In the genomic region with DNA sequence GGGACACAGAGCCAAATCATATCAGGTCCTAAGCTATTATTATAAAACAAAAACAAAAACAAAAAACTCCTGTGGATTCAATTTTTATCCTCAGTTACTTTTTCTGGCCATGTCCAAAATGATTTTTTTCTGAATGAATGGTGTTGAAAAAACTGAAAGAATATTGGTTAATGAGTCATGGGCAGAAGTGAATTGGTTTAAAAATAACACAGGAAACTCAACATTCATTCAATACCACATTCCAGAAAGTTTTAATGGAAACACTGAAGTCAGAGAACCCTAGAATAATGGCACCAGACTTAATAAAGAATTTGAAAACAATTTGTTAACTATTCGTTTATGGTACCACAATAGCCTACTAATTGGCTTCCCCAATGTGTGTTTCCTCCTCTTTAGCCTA, we compare ENCODE assay signal across 25 cellular contexts.
DNase-seq lines count a peak whose midpoint lies in the region; ATAC-seq, FAIRE-seq and TF ChIP-seq lines count a peak whose summit lies in the region.
"Had no signal": no experiment of that assay in that cellular context is flagged by ENCODE, and none has a peak within 500 bp of the region (broad histone marks: within the 10 kb centered on the region; RNA-seq: fewer than 3 reads in every experiment).

No MANE protein-coding gene starts in this region.

- no peak for TF ChIP-seq CTCF in astrocyte of the cerebellum (IDR thresholded peaks at IDR 0.05; ENCODE audit: low read depth, low read length, missing control alignments)
- no peak for TF ChIP-seq CTCF in fibroblast of pulmonary artery (IDR thresholded peaks at IDR 0.05; ENCODE audit: low read length, missing control alignments)

- DNase-seq in HS-27A (ENCODE audit: low read depth): peak; percentile 34
- DNase-seq in astrocyte of the cerebellum (ENCODE audit: low read depth): peak; percentile 13
- DNase-seq in fibroblast of pulmonary artery (ENCODE audit: low read depth): peak; percentile 10
- peak; percentile 16 for DNase-seq in urothelium cell line (ENCODE audit: low spot score)
- no peak for DNase-seq in RPMI8226
- no peak for DNase-seq in T-helper 17 cell
- DNase-seq: C1 segment of cervical spinal cord; CD4-positive, alpha-beta memory T cell; COR-L47; DMS53; H9; MM.1S; NCI-H1048; NCI-H1417; NCI-H1694 treated with DMSO at 0.1 percent for 48 hours; NCI-H2081; NCI-H2171; NCI-H226; NCI-H510A; NCI-H69; SHP77 treated with DMSO at 0.1 percent for 48 hours had no signal

- in situ Hi-C loops in astrocyte of the cerebellum (cut with HindIII; ENCODE audit: low sequenced_read_pairs): no loop called here

- no peaks in the 10 kb centered on the region for H3K4me1 Mint-ChIP-seq in T-helper 17 cell
- H3K4me1 Mint-ChIP-seq: CD4-positive, alpha-beta memory T cell; H9 had no signal

- no peaks in the 10 kb centered on the region for H3K27me3 Mint-ChIP-seq in T-helper 17 cell
- H3K27me3 Mint-ChIP-seq: CD4-positive, alpha-beta memory T cell had no signal

- no peaks in the 10 kb centered on the region for H3K36me3 Mint-ChIP-seq in T-helper 17 cell (ENCODE audit: low read depth)
- H3K36me3 Mint-ChIP-seq: CD4-positive, alpha-beta memory T cell had no signal

- H3K27ac Mint-ChIP-seq in T-helper 17 cell: no peak overlapping the region
- H3K27ac Mint-ChIP-seq: CD4-positive, alpha-beta memory T cell; H9 had no signal

- no peaks in the 10 kb centered on the region for H3K9me3 ChIP-seq in T-helper 17 cell (ENCODE audit: control insufficient read depth, low read length, poor library complexity, severe bottlenecking)

- H3K4me3 ChIP-seq in astrocyte of the cerebellum (ENCODE audit: low read depth, low read length) (no peak overlapping the region), fibroblast of pulmonary artery (replicated peaks; ENCODE audit: low read depth, low read length) (no peak overlapping the region)
- H3K4me3 ChIP-seq: K562 had no signal

- ATAC-seq in HG03457 (IDR thresholded peaks at IDR 0.05; ENCODE audit: unreplicated experiment) (no peak), HG03108 (IDR thresholded peaks at IDR 0.05; ENCODE audit: unreplicated experiment) (no peak), T-helper 17 cell (no peak)
- ATAC-seq: K562, Panc1 had no signal

- FAIRE-seq in urothelium cell line (lab: Jason Lieb, UNC): no peak
- FAIRE-seq: K562 had no signal

- no peak overlapping the region for H3K4me3 Mint-ChIP-seq in T-helper 17 cell
- H3K4me3 Mint-ChIP-seq: CD4-positive, alpha-beta memory T cell; H9 had no signal

Comparison
In these comparisons a context has a peak if more than half of its experiments do, and no peak if none do; other contexts are left out.
1. DNase-seq: peak in HS-27A (single experiment), astrocyte of the cerebellum (single experiment), fibroblast of pulmonary artery (single experiment) and urothelium cell line (single experiment); none in RPMI8226 (single experiment) and T-helper 17 cell (0 of 3).